17 cellular contexts compared by ENCODE assay signal in the genomic region with DNA sequence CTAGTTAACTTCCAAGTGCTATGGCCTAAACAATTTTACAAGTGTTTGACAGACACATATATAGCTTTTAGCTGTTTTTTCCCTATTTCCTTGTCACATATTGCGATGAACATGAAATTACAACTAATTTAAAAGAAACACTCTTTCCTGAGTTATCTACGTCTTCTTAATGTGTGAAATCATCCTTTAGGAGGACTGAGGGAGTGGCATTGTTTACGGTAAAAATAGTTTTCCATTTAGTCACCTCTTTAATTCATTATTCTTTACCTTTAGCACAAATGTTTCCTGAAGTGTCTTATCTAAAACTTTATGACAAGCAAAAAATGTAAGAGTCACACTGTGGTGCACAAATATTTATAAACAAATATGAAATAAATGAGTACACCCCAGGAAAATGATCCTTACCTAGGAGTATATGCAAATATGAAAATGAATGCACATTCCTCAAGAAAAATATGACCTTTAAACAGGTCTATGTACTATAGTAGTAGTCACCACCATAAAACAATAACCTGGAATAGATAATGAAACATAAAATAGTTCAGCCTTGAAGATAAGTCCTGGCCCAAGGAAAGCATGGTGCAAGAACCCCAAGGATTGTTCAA.
A peak's percentile ranks its signal among the peaks of the same experiment; 100 is the strongest.
DNase-seq lines count a peak whose midpoint lies in the region; ATAC-seq, FAIRE-seq and TF ChIP-seq lines count a peak whose summit lies in the region.
"Had no signal": no experiment of that assay in that cellular context is flagged by ENCODE, and none has a peak within 500 bp of the region (broad histone marks: within the 10 kb centered on the region; RNA-seq: fewer than 3 reads in every experiment).

No MANE protein-coding gene starts in this region.

- H3K27me3 ChIP-seq in pancreas = no peaks in the 10 kb centered on the region
- H3K27me3 ChIP-seq: BLaER1 treated with 17β-estradiol and CSF1 and Interleukin-3, amounts not matched to agents 10 nM and 100 nM had no signal

- WGBS in pancreas, 2 donors = 78 to 85% methylated on average over 3 of the region's 3 CpGs

- H3K4me1 ChIP-seq in mucosa of descending colon (ENCODE audit: low read depth) (peaks cover 13% of the 10 kb centered on the region), pancreas (no peaks in the 10 kb centered on the region)
- H3K4me1 ChIP-seq: BLaER1 treated with 17β-estradiol and CSF1 and Interleukin-3, amounts not matched to agents 10 nM and 100 nM had no signal

- DNase-seq in Caki2 (ENCODE audit: low read depth) (peak; percentile 72), HuH-7.5 (ENCODE audit: low spot score) (peak; percentile 14), SW480 (ENCODE audit: low spot score) (peak; percentile 34), mucosa of descending colon (peak in 1 of 3 donors; percentile 13), cortex of kidney (lab: John Stamatoyannopoulos, UW) (no peak), pancreas (no peak), HCEC 1CT (no peak), glomerular visceral epithelial cell (ENCODE audit: extremely low spot score) (no peak)
- DNase-seq: CD8-positive, alpha-beta T cell; DMS79; H9; NCI-H1694 treated with DMSO at 0.1 percent for 48 hours; NCI-H510A; NCI-H774; RPMI8226 had no signal

- intact Hi-C loops in mucosa of descending colon (cut with DNase I, micrococcal nuclease) (no loop called here), pancreas (cut with DNase I) (no loop called here)

- no peak for TF ChIP-seq CTCF in mucosa of descending colon (IDR thresholded peaks at IDR 0.05)
- TF ChIP-seq CTCF in pancreas (IDR thresholded peaks at IDR 0.05) = no peak

- H3K4me3 ChIP-seq in mucosa of descending colon (no peak overlapping the region), pancreas (no peak overlapping the region)
- H3K4me3 ChIP-seq: BLaER1 treated with 17β-estradiol and CSF1 and Interleukin-3, amounts not matched to agents 10 nM and 100 nM; K562 had no signal

- no peak overlapping the region for H3K27ac ChIP-seq in pancreas
- H3K27ac ChIP-seq: BLaER1 treated with 17β-estradiol and CSF1 and Interleukin-3, amounts not matched to agents 10 nM and 100 nM had no signal

- in situ Hi-C loops in Caki2 (cut with HindIII; ENCODE audit: low pct_unique_long_range_greater_than_20kb, low sequenced_read_pairs) = no loop called here

- H3K9me3 ChIP-seq in mucosa of descending colon = no peaks in the 10 kb centered on the region
- H3K9me3 ChIP-seq in pancreas = no peaks in the 10 kb centered on the region

- FAIRE-seq in pancreas (lab: Jason Lieb, UNC) = no peak
- FAIRE-seq: K562 had no signal

- H3K36me3 ChIP-seq in mucosa of descending colon (ENCODE audit: low read depth) (no peaks in the 10 kb centered on the region), pancreas (no peaks in the 10 kb centered on the region)
- H3K36me3 ChIP-seq: BLaER1 treated with 17β-estradiol and CSF1 and Interleukin-3, amounts not matched to agents 10 nM and 100 nM had no signal

- peak; percentile 88 for ATAC-seq in mucosa of descending colon
- ATAC-seq in pancreas = no peak
- ATAC-seq: CD8-positive, alpha-beta T cell; K562 had no signal

Comparison
In these comparisons a context has a peak if more than half of its experiments do, and no peak if none do; other contexts are left out.
1. DNase-seq: peak in Caki2 (single experiment), HuH-7.5 (single experiment) and SW480 (single experiment); none in cortex of kidney (single experiment), pancreas (0 of 6), HCEC 1CT (single experiment) and glomerular visceral epithelial cell (single experiment).